Comparison of ENCODE assay signal across 8 cellular contexts in the genomic region with DNA sequence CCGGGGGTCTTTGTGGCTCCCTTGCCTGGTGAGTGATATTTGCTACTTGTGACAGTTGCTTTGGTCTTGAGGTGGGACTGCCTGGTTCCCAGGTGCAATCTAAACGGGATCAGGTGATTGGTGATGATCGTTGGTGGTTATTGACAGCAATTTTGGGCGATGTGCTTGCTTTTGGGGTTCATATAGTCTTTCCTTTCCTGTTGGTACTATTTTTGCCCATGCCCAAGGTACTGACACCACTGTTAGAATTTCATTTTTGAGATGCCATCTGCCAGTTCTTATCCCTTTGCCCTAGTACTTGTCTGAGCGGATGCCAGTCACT. TPM values are rescaled to one million over a fixed set of nuclear protein-coding genes. Genes with fewer than 3 reads are reported as not detected.
DNase-seq lines count a peak whose midpoint lies in the region; ATAC-seq and TF ChIP-seq lines count a peak whose summit lies in the region.

No MANE protein-coding gene starts in this region.

- H3K4me3 ChIP-seq in GM12864 (ENCODE audit: low read depth, low read length) (peak overlapping the region; percentile 86), SU-DHL-6 (ENCODE audit: insufficient read depth, low read length, poor library complexity, severe bottlenecking) (peak overlapping the region; percentile 82), fibroblast of villous mesenchyme (ENCODE audit: low read depth, low read length) (peak overlapping the region; percentile 88), gastrocnemius medialis (peak overlapping the region; percentile 71 to 97 (median 95))

- TF ChIP-seq CTCF in GM12864 (IDR thresholded peaks at IDR 0.05; ENCODE audit: low read depth, low read length, missing control alignments) (no peak), SU-DHL-6 (IDR thresholded peaks at IDR 0.05; ENCODE audit: insufficient read depth, low read length, poor library complexity, severe bottlenecking) (no peak), fibroblast of villous mesenchyme (IDR thresholded peaks at IDR 0.05; ENCODE audit: insufficient read depth, low read depth, low read length) (no peak), gastrocnemius medialis (IDR thresholded peaks at IDR 0.05 in 4 of 5, conservative IDR thresholded peaks at IDR 0.05 in 1 of 5) (no peak)

- no peaks in the 10 kb centered on the region for H3K9me2 ChIP-seq in SU-DHL-6 (replicated peaks; ENCODE audit: insufficient read depth, low read length)

- DNase-seq in GM12864 (ENCODE audit: low read depth) (no peak), fibroblast of villous mesenchyme (ENCODE audit: low read depth) (no peak), gastrocnemius medialis (no peak), UCSD-AML1 (lab: John Stamatoyannopoulos, UW; ENCODE audit: unreplicated experiment) (no peak)

- no peaks in the 10 kb centered on the region for H3K36me3 ChIP-seq in SU-DHL-6 (ENCODE audit: low read length)
- H3K36me3 ChIP-seq in gastrocnemius medialis: no peaks in the 10 kb centered on the region

- ATAC-seq in gastrocnemius medialis: no peak
- ATAC-seq in GM21717 (IDR thresholded peaks at IDR 0.05; ENCODE audit: unreplicated experiment): no peak
- no peak for ATAC-seq in HG02623 (IDR thresholded peaks at IDR 0.05; ENCODE audit: unreplicated experiment)
- ATAC-seq in GM19452 (IDR thresholded peaks at IDR 0.05; ENCODE audit: unreplicated experiment): no peak

- no peak for TF ChIP-seq POLR2A in gastrocnemius medialis (IDR thresholded peaks at IDR 0.05)

- intact Hi-C loops in gastrocnemius medialis (cut with DNase I; ENCODE audit: low total_unique reads): loop anchor here (1.0 kb wide), 1 partner anchor 13 kb away; a partner anchor contains a TSS

- H3K27ac ChIP-seq in SU-DHL-6 (ENCODE audit: low read depth, low read length) (no peak overlapping the region), gastrocnemius medialis (peak overlapping the region; percentile 85 to 95 (median 92))

- H3K4me2 ChIP-seq in SU-DHL-6 (ENCODE audit: low read depth, low read length, poor library complexity, severe bottlenecking): peak overlapping the region; percentile 83

- peak overlapping the region; percentile 73 for H3K9ac ChIP-seq in SU-DHL-6 (ENCODE audit: low read length)

- H4K20me1 ChIP-seq in SU-DHL-6 (ENCODE audit: low read depth, low read length): no peaks in the 10 kb centered on the region

- H3F3A ChIP-seq in SU-DHL-6 (ENCODE audit: insufficient read depth): peaks cover 9% of the 10 kb centered on the region; the same call in 1 of the 2 replicates

- peaks cover 13 to 20% of the 10 kb centered on the region in 2 donors for H3K4me1 ChIP-seq in gastrocnemius medialis

- peaks cover 51% of the 10 kb centered on the region for H3K79me2 ChIP-seq in SU-DHL-6 (ENCODE audit: insufficient read depth, low read length)

- H3K9me3 ChIP-seq in SU-DHL-6 (ENCODE audit: insufficient read depth, low read length) (no peaks in the 10 kb centered on the region), gastrocnemius medialis (no peaks in the 10 kb centered on the region)

- in situ Hi-C loops in gastrocnemius medialis (cut with MboI; ENCODE audit: low sequenced_read_pairs in 4 of 4): no loop called here

- peak overlapping the region; percentile 67 for H2AFZ ChIP-seq in SU-DHL-6 (ENCODE audit: low read depth, low read length, severe bottlenecking)

- H3K27me3 ChIP-seq in SU-DHL-6 (ENCODE audit: low read length) (no peaks in the 10 kb centered on the region), gastrocnemius medialis (no peaks in the 10 kb centered on the region)

RNA-seq across cellular contexts. Expression of a gene that starts 0.6 kb away (rescaled TPM):
- total RNA-seq in fibroblast of villous mesenchyme (17.1 and 30.7 TPM in 2 replicates), gastrocnemius medialis (10 to 100 TPM; 20.5 to 24.2 (median 21.8) TPM)

RNA-seq across cellular contexts. Expression of a gene that starts 13.3 kb away (rescaled TPM):
- total RNA-seq in fibroblast of villous mesenchyme (15.8 and 33.2 TPM in 2 replicates), gastrocnemius medialis (100 to 1,000 TPM; 100 to 125 (median 116) TPM)
